Comparison of ENCODE assay signal across 7 cellular contexts in genomic region chr6:85537055-85537494, GRCh38.
DNase-seq lines count a peak whose midpoint lies in the region; ATAC-seq, FAIRE-seq and TF ChIP-seq lines count a peak whose summit lies in the region.

No MANE protein-coding gene starts in this region.

- H3K36me3 ChIP-seq in GM06990 (ENCODE audit: control insufficient read depth, insufficient read depth, low read length) (peaks cover 2% of the 10 kb centered on the region), parathyroid adenoma (ENCODE audit: control insufficient read depth, insufficient read depth, low read length) (no peaks in the 10 kb centered on the region)

- no peaks in the 10 kb centered on the region for H3K79me2 ChIP-seq in parathyroid adenoma

- DNase-seq in GM06990 (ENCODE audit: extremely low read depth, insufficient read length) (peak; percentile 4), NB4 (ENCODE audit: low read depth) (peak; percentile 6), NOMO-1 treated with dmso at 0.1 percent for 144 hours (lab: John Stamatoyannopoulos, UW; ENCODE audit: unreplicated experiment) (no peak), iPS-NIHi11 (ENCODE audit: low spot score) (no peak)

- H3K9ac ChIP-seq in parathyroid adenoma = no peak overlapping the region

- no peaks in the 10 kb centered on the region for H3K27me3 ChIP-seq in GM06990 (replicated peaks; ENCODE audit: control insufficient read depth, insufficient read depth, low read length)
- no peaks in the 10 kb centered on the region for H3K27me3 ChIP-seq in parathyroid adenoma (ENCODE audit: control insufficient read depth, insufficient read depth, low read length)

- H3K4me3 ChIP-seq in GM06990 (replicated peaks; ENCODE audit: low read depth, low read length) (no peak overlapping the region), NB4 (ENCODE audit: low read depth, low read length) (no peak overlapping the region), parathyroid adenoma (ENCODE audit: low read depth, low read length) (no peak overlapping the region)

- no peak overlapping the region for H3K4me2 ChIP-seq in parathyroid adenoma (ENCODE audit: low read length)

- H3K4me1 ChIP-seq in parathyroid adenoma = no peaks in the 10 kb centered on the region

- no peak for TF ChIP-seq POLR2A in NB4 (IDR thresholded peaks at IDR 0.05; ENCODE audit: extremely low read depth, insufficient read length)

- no peak overlapping the region for H3K27ac ChIP-seq in parathyroid adenoma

- TF ChIP-seq CTCF in GM06990 (IDR thresholded peaks at IDR 0.05; ENCODE audit: insufficient read depth, low read length, poor library complexity, severe bottlenecking) (peak; percentile 42), NB4 (IDR thresholded peaks at IDR 0.05; ENCODE audit: low read depth, low read length) (no peak), parathyroid adenoma (IDR thresholded peaks at IDR 0.05) (peak; percentile 59)

- ATAC-seq in HG03521 (IDR thresholded peaks at IDR 0.05; ENCODE audit: unreplicated experiment) = no peak

- no peaks in the 10 kb centered on the region for H3K9me3 ChIP-seq in parathyroid adenoma (ENCODE audit: control insufficient read depth, low read length)

- peak; percentile 81 for FAIRE-seq in colon (lab: Jason Lieb, UNC)

- no peak overlapping the region for H2AFZ ChIP-seq in parathyroid adenoma

Comparison
In these comparisons a context has a peak if more than half of its experiments do, and no peak if none do; other contexts are left out.
1. DNase-seq: peak in GM06990 (single experiment) and NB4 (single experiment); none in NOMO-1 treated with dmso at 0.1 percent for 144 hours (single experiment) and iPS-NIHi11 (single experiment).